Comparison of ENCODE assay signal across 9 cellular contexts in the genomic region with DNA sequence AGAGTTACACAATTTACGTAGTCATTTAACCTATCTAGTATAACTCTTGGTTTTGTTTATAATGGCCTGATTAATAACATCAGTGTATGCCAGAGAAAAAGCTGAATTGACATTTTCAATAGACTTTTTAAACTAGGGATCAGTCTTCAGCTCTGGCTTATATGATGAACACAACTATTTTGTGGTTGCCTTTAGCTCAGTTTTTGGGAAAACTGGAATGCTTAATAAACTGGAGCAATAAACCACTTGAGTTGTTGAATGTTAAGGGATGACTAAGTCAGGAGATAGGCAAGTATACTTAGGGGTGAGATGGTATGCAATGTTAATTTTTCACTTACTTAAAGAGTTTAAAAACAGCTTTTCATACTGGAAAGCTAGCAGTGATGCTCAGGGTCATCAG. TPM values are rescaled to one million over a fixed set of nuclear protein-coding genes. Genes with fewer than 3 reads are reported as not detected.
DNase-seq lines count a peak whose midpoint lies in the region; ATAC-seq and TF ChIP-seq lines count a peak whose summit lies in the region.
"Had no signal": no experiment of that assay in that cellular context is flagged by ENCODE, and none has a peak within 500 bp of the region (broad histone marks: within the 10 kb centered on the region; RNA-seq: fewer than 3 reads in every experiment).

No MANE protein-coding gene starts in this region.

- peak overlapping the region; percentile 95 for H3K4me2 ChIP-seq in GM23248 (ENCODE audit: unreplicated experiment)

- peaks cover 49% of the 10 kb centered on the region for H3K4me1 Mint-ChIP-seq in activated naive CD8-positive, alpha-beta T cell treated with anti-CD3 and anti-CD28 coated beads, Interleukin-2, amount 10 ng/mL, durations not matched to agents 7 days and 5 days

- intact Hi-C loops in mucosa of descending colon (cut with DNase I, micrococcal nuclease) = no loop called here

- H3K36me3 Mint-ChIP-seq in activated naive CD8-positive, alpha-beta T cell treated with anti-CD3 and anti-CD28 coated beads, Interleukin-2, amount 10 ng/mL, durations not matched to agents 7 days and 5 days = peaks cover 5% of the 10 kb centered on the region

- H3K36me3 ChIP-seq in ACC112 (ENCODE audit: insufficient read depth, low read length) (no peaks in the 10 kb centered on the region), GM23248 (ENCODE audit: low read depth) (no peaks in the 10 kb centered on the region), gastroesophageal sphincter (no peaks in the 10 kb centered on the region), mucosa of descending colon (ENCODE audit: low read depth) (no peaks in the 10 kb centered on the region)

- no peaks in the 10 kb centered on the region; the same call in 1 of the 2 replicates for H4K20me1 ChIP-seq in GM23248 (ENCODE audit: insufficient read depth)

- H3F3A ChIP-seq in GM23248 (ENCODE audit: insufficient read depth) = peaks cover 72% of the 10 kb centered on the region

- peak overlapping the region; percentile 86 for H3K9ac ChIP-seq in GM23248

- WGBS in GM23248 (ENCODE audit: low coverage in 1 of 2, low lambda C conversion rate in 2 of 2, missing lambda C conversion rate in 2 of 2), 2 experiments = 39 to 49% methylated on average over 1 of the region's 1 CpG
- 78 to 83% methylated on average over 1 of the region's 1 CpG for WGBS in gastroesophageal sphincter (ENCODE audit: low coverage in 1 of 2), 2 donors

- H3K4me3 Mint-ChIP-seq in activated naive CD8-positive, alpha-beta T cell treated with anti-CD3 and anti-CD28 coated beads, Interleukin-2, amount 10 ng/mL, durations not matched to agents 7 days and 5 days = peak overlapping the region; percentile 56

- H2AFZ ChIP-seq in ACC112 (ENCODE audit: low read length, unreplicated experiment) (no peak overlapping the region), GM23248 (no peak overlapping the region)

- no peak for TF ChIP-seq EP300 in gastroesophageal sphincter (IDR thresholded peaks at IDR 0.05)

- ATAC-seq in activated naive CD8-positive, alpha-beta T cell treated with anti-CD3 and anti-CD28 coated beads, Interleukin-2, amount 10 ng/mL, durations not matched to agents 7 days and 5 days (ENCODE audit: low read depth) = no peak
- ATAC-seq in gastroesophageal sphincter (no peak), HG03342 (IDR thresholded peaks at IDR 0.05; ENCODE audit: unreplicated experiment) (no peak), mucosa of descending colon (no peak)

- in situ Hi-C loops in GM23248 (cut with MboI) = no loop called here

- no peaks in the 10 kb centered on the region for H3K9me2 ChIP-seq in GM23248 (ENCODE audit: insufficient read depth)

- TF ChIP-seq CTCF in gastroesophageal sphincter (IDR thresholded peaks at IDR 0.05) = no peak
- TF ChIP-seq CTCF in mucosa of descending colon (IDR thresholded peaks at IDR 0.05) = no peak

- H3K4me3 ChIP-seq in ACC112 (ENCODE audit: low read depth, low read length) (peak overlapping the region; percentile 98; the same call in 1 of the 2 replicates), GM23248 (peak overlapping the region; percentile 100), gastroesophageal sphincter (no peak overlapping the region), mucosa of descending colon (no peak overlapping the region)

- DNase-seq in GM23248 (peak; percentile 75), iris pigment epithelial cell (ENCODE audit: low read depth) (peak; percentile 81), OCI-M2 (lab: John Stamatoyannopoulos, UW; ENCODE audit: unreplicated experiment) (no peak), mucosa of descending colon (no peak)
- DNase-seq in activated naive CD8-positive, alpha-beta T cell treated with anti-CD3 and anti-CD28 coated beads, Interleukin-2, amount 10 ng/mL, durations not matched to agents 7 days and 5 days = no peak
- DNase-seq: DMS 273 treated with DMSO at 0.1 percent for 48 hours had no signal

- H3K27ac ChIP-seq in ACC112 (ENCODE audit: low read depth, low read length) = peak overlapping the region; percentile 13; the same call in 1 of the 2 replicates
- peak overlapping the region; percentile 68 for H3K27ac ChIP-seq in GM23248
- H3K27ac ChIP-seq in gastroesophageal sphincter = no peak overlapping the region

- H3K9me3 ChIP-seq in GM23248 (ENCODE audit: low read depth) (no peaks in the 10 kb centered on the region), gastroesophageal sphincter (no peaks in the 10 kb centered on the region), mucosa of descending colon (no peaks in the 10 kb centered on the region)

- H3K27me3 ChIP-seq in ACC112 (ENCODE audit: insufficient read depth, low read length) (peaks cover 16% of the 10 kb centered on the region; the same call in 1 of the 2 replicates), GM23248 (replicated peaks; ENCODE audit: insufficient read depth) (no peaks in the 10 kb centered on the region), gastroesophageal sphincter (no peaks in the 10 kb centered on the region)

- H3K27ac Mint-ChIP-seq in activated naive CD8-positive, alpha-beta T cell treated with anti-CD3 and anti-CD28 coated beads, Interleukin-2, amount 10 ng/mL, durations not matched to agents 7 days and 5 days = no peak overlapping the region

- POLR2A ChIA-PET in activated naive CD8-positive, alpha-beta T cell treated with anti-CD3 and anti-CD28 coated beads, Interleukin-2, amount 10 ng/mL, durations not matched to agents 7 days and 5 days (lab: Charles Lee) = interaction anchor here (1.0 kb wide), 1 partner anchor 32 kb away, joined by 3 read pairs; no protein-coding TSS in a partner anchor

- H3K4me1 ChIP-seq in ACC112 (ENCODE audit: control insufficient read depth, insufficient read depth, low read length, unreplicated experiment) (peaks cover 35% of the 10 kb centered on the region), GM23248 (ENCODE audit: insufficient read depth) (peaks cover 60% of the 10 kb centered on the region), gastroesophageal sphincter (peaks cover 0 to 25% (median 3%) of the 10 kb centered on the region in 3 donors), mucosa of descending colon (ENCODE audit: low read depth) (peaks cover 42% of the 10 kb centered on the region)

- H3K9me3 Mint-ChIP-seq in activated naive CD8-positive, alpha-beta T cell treated with anti-CD3 and anti-CD28 coated beads, Interleukin-2, amount 10 ng/mL, durations not matched to agents 7 days and 5 days = no peaks in the 10 kb centered on the region

- H3K79me2 ChIP-seq in ACC112 (ENCODE audit: control insufficient read depth, insufficient read depth, low read length, unreplicated experiment) (peaks cover 50% of the 10 kb centered on the region), GM23248 (ENCODE audit: insufficient read depth) (peaks cover 62% of the 10 kb centered on the region)

- H3K27me3 Mint-ChIP-seq in activated naive CD8-positive, alpha-beta T cell treated with anti-CD3 and anti-CD28 coated beads, Interleukin-2, amount 10 ng/mL, durations not matched to agents 7 days and 5 days = peaks cover 26% of the 10 kb centered on the region

- TF ChIP-seq POLR2A in gastroesophageal sphincter (IDR thresholded peaks at IDR 0.05) = no peak

RNA-seq across cellular contexts. Expression of a gene that starts 2.3 kb away (rescaled TPM):
- 95.5 and 98.1 TPM in 2 replicates for total RNA-seq in GM23248 (2014; rRNA removed; shearing (Covaris generic))
- 109 and 114 TPM in 2 replicates for polyA plus RNA-seq in GM23248 (2016; fragmentation: Nextera tagmentation; extraction: Ambion mirVana)
- 1 to 10 TPM; 6.7 to 9.8 TPM for total RNA-seq in activated naive CD8-positive, alpha-beta T cell treated with anti-CD3 and anti-CD28 coated beads, Interleukin-2, amount 10 ng/mL, durations not matched to agents 7 days and 5 days
- total RNA-seq in gastroesophageal sphincter (10 to 100 TPM in 3 of 4 donors, 1 to 10 TPM in 1; 6.9 to 21.6 (median 10.7) TPM), mucosa of descending colon (100 to 1,000 TPM in 2 of 3 donors, 10 to 100 TPM in 1; 64.9 to 141 (median 136) TPM)

Comparison
In these comparisons a context has a peak if more than half of its experiments do, and no peak if none do; other contexts are left out.
1. H3K27ac ChIP-seq: peak in ACC112 (single experiment) and GM23248 (single experiment); none in gastroesophageal sphincter (0 of 4).
2. H3K4me3 ChIP-seq: peak in ACC112 (single experiment) and GM23248 (single experiment); none in gastroesophageal sphincter (0 of 2) and mucosa of descending colon (single experiment).
3. DNase-seq: peak in GM23248 (single experiment) and iris pigment epithelial cell (single experiment); none in activated naive CD8-positive, alpha-beta T cell treated with anti-CD3 and anti-CD28 coated beads, Interleukin-2, amount 10 ng/mL, durations not matched to agents 7 days and 5 days (single experiment), OCI-M2 (single experiment) and mucosa of descending colon (0 of 3).